In genomic region chr10:51156913-51157312, GRCh38 we compare ENCODE assay signal across 23 cellular contexts.
DNase-seq lines count a peak whose midpoint lies in the region; ATAC-seq, FAIRE-seq and TF ChIP-seq lines count a peak whose summit lies in the region.
"Had no signal": no experiment of that assay in that cellular context is flagged by ENCODE, and none has a peak within 500 bp of the region (broad histone marks: within the 10 kb centered on the region; RNA-seq: fewer than 3 reads in every experiment).

No MANE protein-coding gene starts in this region.

- H3K9me3 ChIP-seq in GM23248 (ENCODE audit: low read depth): no peaks in the 10 kb centered on the region
- H3K9me3 ChIP-seq: gastrocnemius medialis, tibial nerve had no signal

- in situ Hi-C loops in GM23248 (cut with MboI): no loop called here

- no peaks in the 10 kb centered on the region; the same call in 1 of the 2 replicates for H3F3A ChIP-seq in GM23248 (ENCODE audit: insufficient read depth)

- TF ChIP-seq CTCF in bronchial epithelial cell (IDR thresholded peaks at IDR 0.05; ENCODE audit: insufficient read depth, low read length, severe bottlenecking) (no peak), retinal pigment epithelial cell (conservative IDR thresholded peaks at IDR 0.05; ENCODE audit: low read depth, low read length) (no peak)

- H3K27me3 ChIP-seq in GM23248 (replicated peaks; ENCODE audit: insufficient read depth) (no peaks in the 10 kb centered on the region), bronchial epithelial cell (ENCODE audit: control insufficient read depth, insufficient read depth, low read length) (no peaks in the 10 kb centered on the region)
- H3K27me3 ChIP-seq: gastrocnemius medialis, tibial nerve had no signal

- H4K20me1 ChIP-seq in GM23248 (ENCODE audit: insufficient read depth): no peaks in the 10 kb centered on the region

- H3K4me3 ChIP-seq in GM23248 (peak overlapping the region; percentile 25; the same call in 1 of the 2 replicates), bronchial epithelial cell (ENCODE audit: low read depth, low read length) (no peak overlapping the region), retinal pigment epithelial cell (ENCODE audit: low read length) (no peak overlapping the region)
- H3K4me3 ChIP-seq: gastrocnemius medialis, tibial nerve had no signal

- H3K36me3 ChIP-seq in GM23248 (ENCODE audit: low read depth) (no peaks in the 10 kb centered on the region), bronchial epithelial cell (ENCODE audit: control insufficient read depth, insufficient read depth, low read length) (no peaks in the 10 kb centered on the region)
- H3K36me3 ChIP-seq: tibial nerve had no signal

- H3K27ac ChIP-seq in GM23248: peak overlapping the region; percentile 5; the same call in 1 of the 2 replicates
- H3K27ac ChIP-seq: gastrocnemius medialis, tibial nerve had no signal

- H3K9ac ChIP-seq in GM23248: no peak overlapping the region

- no peak for FAIRE-seq in bronchial epithelial cell (lab: Jason Lieb, UNC)

- H3K79me2 ChIP-seq in GM23248 (ENCODE audit: insufficient read depth): no peaks in the 10 kb centered on the region

- WGBS in GM23248 (ENCODE audit: low coverage in 1 of 2, low lambda C conversion rate in 2 of 2, missing lambda C conversion rate in 2 of 2), 2 experiments: 40 to 41% methylated on average over 4 of the region's 4 CpGs

- ATAC-seq in GM19035 (IDR thresholded peaks at IDR 0.05; ENCODE audit: unreplicated experiment): no peak
- ATAC-seq: activated CD8-positive, alpha-beta T cell treated with anti-CD3 and anti-CD28 coated beads for 36 hours; effector memory CD8-positive, alpha-beta T cell; gastrocnemius medialis; left lobe of liver had no signal

- H2AFZ ChIP-seq in GM23248: no peak overlapping the region

- DNase-seq in GM23248 (peak; percentile 56), NCI-H446 treated with DMSO at 0.1 percent for 48 hours (lab: John Stamatoyannopoulos, UW) (peak; percentile 20), bronchial epithelial cell (ENCODE audit: low read depth) (peak; percentile 36), retinal pigment epithelial cell (ENCODE audit: low read depth) (peak; percentile 95), NCI-H2029 treated with DMSO at 0.1 percent for 48 hours (lab: John Stamatoyannopoulos, UW) (no peak), amygdala (lab: John Stamatoyannopoulos, UW) (no peak)
- DNase-seq: activated CD8-positive, alpha-beta T cell treated with anti-CD3 and anti-CD28 coated beads for 36 hours; activated T-cell treated with anti-CD3 and anti-CD28 coated beads, Interleukin-2, amount 50 U/mL, for 48 hours; C1 segment of cervical spinal cord; cerebellar nuclear complex; DMS53; effector memory CD8-positive, alpha-beta T cell; gastrocnemius medialis; NCI-H1436 treated with DMSO at 0.1 percent for 48 hours; NCI-H345; NK-92 treated with Interleukin-12 subunit alpha and Interleukin-12 subunit beta, amount 100 ng/mL, for 24 hours; retina; RPMI8226; stimulated activated CD4-positive, alpha-beta T cell treated with anti-CD3 and anti-CD28 coated beads, Interleukin-15, amount 100 ng/mL, for 24 hours; stimulated activated naive CD4-positive, alpha-beta T cell treated with Interleukin-2 at 50 U/mL for 16 hours had no signal

- H3K4me1 ChIP-seq in GM23248 (ENCODE audit: insufficient read depth): peaks cover 25% of the 10 kb centered on the region
- H3K4me1 ChIP-seq: tibial nerve had no signal

- peak overlapping the region; percentile 60 for H3K4me2 ChIP-seq in GM23248 (ENCODE audit: unreplicated experiment)

- no peaks in the 10 kb centered on the region; the same call in 1 of the 2 replicates for H3K9me2 ChIP-seq in GM23248 (ENCODE audit: insufficient read depth)

Comparison
In these comparisons a context has a peak if more than half of its experiments do, and no peak if none do; other contexts are left out.
1. DNase-seq: peak in GM23248 (single experiment), NCI-H446 treated with DMSO at 0.1 percent for 48 hours (single experiment), bronchial epithelial cell (single experiment) and retinal pigment epithelial cell (single experiment); none in NCI-H2029 treated with DMSO at 0.1 percent for 48 hours (single experiment) and amygdala (0 of 56).